10 cellular contexts compared by ENCODE assay signal in genomic region chr5:176812269-176813259, GRCh38. TPM values are rescaled to one million over a fixed set of nuclear protein-coding genes. Genes with fewer than 3 reads are reported as not detected.
DNase-seq lines count a peak whose midpoint lies in the region; ATAC-seq and TF ChIP-seq lines count a peak whose summit lies in the region.
"Had no signal": no experiment of that assay in that cellular context is flagged by ENCODE, and none has a peak within 500 bp of the region (broad histone marks: within the 10 kb centered on the region; RNA-seq: fewer than 3 reads in every experiment).

No MANE protein-coding gene starts in this region.

- H3K4me3 Mint-ChIP-seq in activated naive CD4-positive, alpha-beta T cell treated with anti-CD3 and anti-CD28 coated beads for 36 hours = no peak overlapping the region
- peak overlapping the region in 1 of 2 donors; percentile 3 for H3K4me3 Mint-ChIP-seq in stimulated activated naive CD8-positive, alpha-beta T cell treated with anti-CD3 and anti-CD28 coated beads, Interleukin-15, amount 100 ng/mL, for 72 hours
- no peak overlapping the region for H3K4me3 Mint-ChIP-seq in natural killer cell

- H3K27me3 ChIP-seq in sigmoid colon = peaks cover 40 to 98% (median 78%) of the 10 kb centered on the region in 3 donors

- peaks cover 0 to 28% (median 25%) of the 10 kb centered on the region in 4 donors for H3K4me1 ChIP-seq in sigmoid colon

- no peak for TF ChIP-seq EP300 in sigmoid colon (IDR thresholded peaks at IDR 0.05)

- ATAC-seq in stimulated activated naive CD8-positive, alpha-beta T cell treated with anti-CD3 and anti-CD28 coated beads, Interleukin-15, amount 100 ng/mL, for 72 hours = peak; percentile 9
- ATAC-seq in natural killer cell = no peak

- peak; percentile 32 for DNase-seq in activated naive CD4-positive, alpha-beta T cell treated with anti-CD3 and anti-CD28 coated beads for 36 hours
- no peak for DNase-seq in activated naive CD4-positive, alpha-beta T cell treated with Interleukin-2 at 50 U/mL for 16 hours
- peak; percentile 12 for DNase-seq in NCI-H748 treated with DMSO at 0.1 percent for 48 hours (lab: John Stamatoyannopoulos, UW)
- DNase-seq in epithelial cell of proximal tubule (ENCODE audit: low read depth) = no peak
- peak in 1 of 2 donors; percentile 32 for DNase-seq in stimulated activated naive CD8-positive, alpha-beta T cell treated with anti-CD3 and anti-CD28 coated beads, Interleukin-15, amount 100 ng/mL, for 72 hours
- no peak for DNase-seq in natural killer cell
- DNase-seq in GDM1 (lab: John Stamatoyannopoulos, UW) = no peak
- DNase-seq in sigmoid colon = no peak

- no peaks in the 10 kb centered on the region for H3K9me3 ChIP-seq in sigmoid colon
- H3K9me3 ChIP-seq: neutrophil had no signal

- H3K9me3 Mint-ChIP-seq in activated naive CD4-positive, alpha-beta T cell treated with anti-CD3 and anti-CD28 coated beads for 36 hours = no peaks in the 10 kb centered on the region
- H3K9me3 Mint-ChIP-seq in stimulated activated naive CD8-positive, alpha-beta T cell treated with anti-CD3 and anti-CD28 coated beads, Interleukin-15, amount 100 ng/mL, for 72 hours = no peaks in the 10 kb centered on the region
- H3K9me3 Mint-ChIP-seq in natural killer cell = no peaks in the 10 kb centered on the region

- H3K4me1 Mint-ChIP-seq in activated naive CD4-positive, alpha-beta T cell treated with anti-CD3 and anti-CD28 coated beads for 36 hours (ENCODE audit: low read depth) = peaks cover 15% of the 10 kb centered on the region
- peaks cover 33% of the 10 kb centered on the region for H3K4me1 Mint-ChIP-seq in stimulated activated naive CD8-positive, alpha-beta T cell treated with anti-CD3 and anti-CD28 coated beads, Interleukin-15, amount 100 ng/mL, for 72 hours
- H3K4me1 Mint-ChIP-seq in natural killer cell = peaks cover 5 to 17% of the 10 kb centered on the region in 2 donors

- 34 to 37% methylated on average over 37 of the region's 37 CpGs for WGBS in sigmoid colon, 2 donors

- no peak overlapping the region for H3K4me3 ChIP-seq in epithelial cell of proximal tubule (ENCODE audit: low read depth, low read length)
- no peak overlapping the region for H3K4me3 ChIP-seq in sigmoid colon

- H3K36me3 ChIP-seq in sigmoid colon = no peaks in the 10 kb centered on the region
- H3K36me3 ChIP-seq: neutrophil had no signal

- H3K27ac Mint-ChIP-seq in activated naive CD4-positive, alpha-beta T cell treated with anti-CD3 and anti-CD28 coated beads for 36 hours = no peak overlapping the region
- H3K27ac Mint-ChIP-seq in stimulated activated naive CD8-positive, alpha-beta T cell treated with anti-CD3 and anti-CD28 coated beads, Interleukin-15, amount 100 ng/mL, for 72 hours = no peak overlapping the region
- no peak overlapping the region for H3K27ac Mint-ChIP-seq in natural killer cell

- TF ChIP-seq POLR2A in sigmoid colon (IDR thresholded peaks at IDR 0.05) = no peak

- intact Hi-C loops in activated naive CD4-positive, alpha-beta T cell treated with anti-CD3 and anti-CD28 coated beads for 36 hours (cut with micrococcal nuclease) = loop anchor here (2.0 to 10.0 kb wide), 4 partner anchors 102 to 300 kb away; no protein-coding TSS in a partner anchor
- intact Hi-C loops in natural killer cell (cut with micrococcal nuclease) = no loop called here
- intact Hi-C loops in sigmoid colon (cut with DNase I) = no loop called here

- H3K27ac ChIP-seq in sigmoid colon = no peak overlapping the region
- H3K27ac ChIP-seq: neutrophil had no signal

- CTCF ChIA-PET in activated naive CD4-positive, alpha-beta T cell treated with anti-CD3 and anti-CD28 coated beads for 36 hours (lab: Charles Lee) = interaction anchor here (0.9 to 1.4 kb wide), 3 partner anchors 15 to 154 kb away, joined by 3 to 4 read pairs (median 3); no protein-coding TSS in a partner anchor

- H3K36me3 Mint-ChIP-seq in activated naive CD4-positive, alpha-beta T cell treated with anti-CD3 and anti-CD28 coated beads for 36 hours (ENCODE audit: low read depth) = no peaks in the 10 kb centered on the region
- H3K36me3 Mint-ChIP-seq in natural killer cell = no peaks in the 10 kb centered on the region

- peaks cover 66% of the 10 kb centered on the region for H3K27me3 Mint-ChIP-seq in activated naive CD4-positive, alpha-beta T cell treated with anti-CD3 and anti-CD28 coated beads for 36 hours (ENCODE audit: low read depth)
- H3K27me3 Mint-ChIP-seq in stimulated activated naive CD8-positive, alpha-beta T cell treated with anti-CD3 and anti-CD28 coated beads, Interleukin-15, amount 100 ng/mL, for 72 hours = peaks cover 89% of the 10 kb centered on the region
- H3K27me3 Mint-ChIP-seq in natural killer cell (ENCODE audit: low read depth in 2 of 2) = peaks cover 63 to 64% of the 10 kb centered on the region in 2 donors

- peak; percentile 70 for TF ChIP-seq CTCF in epithelial cell of proximal tubule (conservative IDR thresholded peaks at IDR 0.05; ENCODE audit: low read depth, low read length)
- no peak for TF ChIP-seq CTCF in natural killer cell (IDR thresholded peaks at IDR 0.05)
- TF ChIP-seq CTCF in sigmoid colon (IDR thresholded peaks at IDR 0.05) = no peak

RNA-seq across cellular contexts. Expression of gene UNC5A, which starts 2.2 kb away (rescaled TPM):
- total RNA-seq in activated naive CD4-positive, alpha-beta T cell treated with anti-CD3 and anti-CD28 coated beads for 36 hours = not detected
- total RNA-seq in epithelial cell of proximal tubule (0.07 and 1.2 TPM in 2 replicates), natural killer cell (not detected), sigmoid colon (not detected)
- polyA plus RNA-seq in sigmoid colon = under 1 TPM in 2 of 3 donors, not detected in 1; 0.34 to 0.60 TPM
- total RNA-seq: activated CD8-positive, alpha-beta memory T cell treated with anti-CD3 and anti-CD28 coated beads for 36 hours had no signal

Comparison
In these comparisons a context has a peak if more than half of its experiments do, and no peak if none do; other contexts are left out.
1. DNase-seq: peak in activated naive CD4-positive, alpha-beta T cell treated with anti-CD3 and anti-CD28 coated beads for 36 hours (single experiment) and NCI-H748 treated with DMSO at 0.1 percent for 48 hours (single experiment); none in activated naive CD4-positive, alpha-beta T cell treated with Interleukin-2 at 50 U/mL for 16 hours (single experiment), epithelial cell of proximal tubule (single experiment), natural killer cell (single experiment), GDM1 (single experiment) and sigmoid colon (single experiment).